In genomic region chr19:7888145-7888825, GRCh38 we compare ENCODE assay signal across 8 cellular contexts. TPM values are rescaled to one million over a fixed set of nuclear protein-coding genes. Genes with fewer than 3 reads are reported as not detected.
DNase-seq lines count a peak whose midpoint lies in the region; ATAC-seq lines count a peak whose summit lies in the region.

Gene LRRC8E, plus strand, starts transcription at chr19:7888510. Its CDS starts 7,094 bp downstream, at chr19:7895604.

- H3K9ac ChIP-seq in SK-N-MC (ENCODE audit: insufficient read length): peak within 1 kb of the TSS; percentile 55
- H3K9ac ChIP-seq in endocrine pancreas (ENCODE audit: control insufficient read depth, insufficient read depth, low read length): peak within 1 kb of the TSS; percentile 55
- H3K9ac ChIP-seq in mucosa of rectum (ENCODE audit: low read depth in 1 of 2, low read length in 2 of 2): peak within 1 kb of the TSS; percentile 34 to 76

- H3K4me1 ChIP-seq in endocrine pancreas (ENCODE audit: control insufficient read depth, insufficient read depth, low read length): no peaks in the 10 kb centered on the region
- H3K4me1 ChIP-seq in mucosa of rectum (ENCODE audit: control insufficient read depth in 2 of 2, insufficient read depth in 2 of 2, low read length in 2 of 2): peaks cover 0 to 3% of the 10 kb centered on the region in 2 donors

- H3K9me3 ChIP-seq in SK-N-MC (ENCODE audit: low read depth, low read length) (no peaks in the 10 kb centered on the region), endocrine pancreas (ENCODE audit: control insufficient read depth, low read length) (no peaks in the 10 kb centered on the region), mucosa of rectum (ENCODE audit: control insufficient read depth in 2 of 2, low read length in 2 of 2) (no peaks in the 10 kb centered on the region)

- H3K27ac ChIP-seq in SK-N-MC: no peak within 1 kb of the TSS
- no peak within 1 kb of the TSS for H3K27ac ChIP-seq in mucosa of rectum (ENCODE audit: low read depth in 2 of 2, low read length in 2 of 2)

- peaks cover 6% of the 10 kb centered on the region; the same call in 1 of the 2 replicates for H3K27me3 ChIP-seq in H7 (ENCODE audit: control insufficient read depth, insufficient read depth, low read length)
- H3K27me3 ChIP-seq in endocrine pancreas (ENCODE audit: control insufficient read depth, insufficient read depth, low read length): no peaks in the 10 kb centered on the region
- H3K27me3 ChIP-seq in mucosa of rectum (ENCODE audit: control insufficient read depth in 2 of 2, insufficient read depth in 2 of 2, low read length in 2 of 2): peaks cover 0 to 9% of the 10 kb centered on the region in 2 donors

- DNase-seq in H7: peak; percentile 96
- no peak for DNase-seq in SK-N-MC (ENCODE audit: low read depth, low spot score)
- DNase-seq in foreskin melanocyte: no peak
- no peak for DNase-seq in NCI-H524 (lab: John Stamatoyannopoulos, UW)

- ATAC-seq in GM21786 (IDR thresholded peaks at IDR 0.05; ENCODE audit: unreplicated experiment): no peak
- no peak for ATAC-seq in HG03139 (IDR thresholded peaks at IDR 0.05; ENCODE audit: unreplicated experiment)

- H3K4me3 ChIP-seq in H7 (ENCODE audit: insufficient read depth, low read depth, low read length) (peak within 1 kb of the TSS; percentile 60), SK-N-MC (peak within 1 kb of the TSS; percentile 75), endocrine pancreas (ENCODE audit: control insufficient read depth, insufficient read depth, low read length) (no peak within 1 kb of the TSS), mucosa of rectum (ENCODE audit: low read length in 2 of 2) (peak within 1 kb of the TSS; percentile 37 to 60)

- H3K36me3 ChIP-seq in H7 (replicated peaks; ENCODE audit: control insufficient read depth, insufficient read depth, low read length): no peaks in the 10 kb centered on the region
- H3K36me3 ChIP-seq in SK-N-MC (ENCODE audit: insufficient read depth, low read length): no peaks in the 10 kb centered on the region
- no peaks in the 10 kb centered on the region for H3K36me3 ChIP-seq in endocrine pancreas (ENCODE audit: control insufficient read depth, insufficient read depth, low read length)
- no peaks in the 10 kb centered on the region for H3K36me3 ChIP-seq in mucosa of rectum (ENCODE audit: control insufficient read depth in 2 of 2, insufficient read depth in 2 of 2, low read length in 2 of 2)

RNA-seq across cellular contexts. Expression of gene LRRC8E, which starts in this region (rescaled TPM):
- total RNA-seq in H7 (2014; rRNA removed; shearing (Covaris generic)): 1.6 and 4.0 TPM in 2 replicates
